3 cellular contexts compared by ENCODE assay signal in genomic region chr2:212461708-212462107, GRCh38.
DNase-seq lines count a peak whose midpoint lies in the region; ATAC-seq, FAIRE-seq and TF ChIP-seq lines count a peak whose summit lies in the region.
"Not testable (repeated sequence)": the region's sequence is repeated elsewhere in the genome, so short reads cannot be mapped to it uniquely, and the experiment has no call there.

No MANE protein-coding gene starts in this region.

- H2AFZ ChIP-seq in PC-9: 0 out of 2 replicates have a peak overlapping the region, but pooled peaks have one; percentile 27
- not testable (repeated sequence) for H2AFZ ChIP-seq in K562 (ENCODE audit: low read depth, low read length); HepG2 (ENCODE audit: low read length)

- BruUV-seq in PC-9 (replicated peaks; lab: Mats Ljungman, UMichigan); K562 (replicated peaks; lab: Mats Ljungman, UMichigan); HepG2 (replicated peaks; lab: Mats Ljungman, UMichigan): not testable (repeated sequence)

- TF ChIP-seq RAD21 in K562 (CRISPR knock-in tag; conservative IDR thresholded peaks at IDR 0.05 in 1 of 2, IDR thresholded peaks at IDR 0.05 in 1 of 2); HepG2 (CRISPR knock-in tag; IDR thresholded peaks at IDR 0.05): not testable (repeated sequence)

- not testable (repeated sequence) for H3K4me2 ChIP-seq in PC-9; K562 (ENCODE audit: insufficient read depth, low read length); HepG2 (ENCODE audit: low read depth, low read length)

- TF ChIP-seq CTCF in PC-9 (conservative IDR thresholded peaks at IDR 0.05); K562 (IDR thresholded peaks at IDR 0.05 in 2 of 3, conservative IDR thresholded peaks at IDR 0.05 in 1 of 3; ENCODE audit: insufficient read depth in 2 of 3, low read depth in 1 of 3, low read length in 3 of 3); HepG2 (CRISPR knock-in tag; IDR thresholded peaks at IDR 0.05): not testable (repeated sequence)

- FAIRE-seq in K562 (lab: Jason Lieb, UNC); HepG2 (lab: Jason Lieb, UNC): not testable (repeated sequence)

- not testable (repeated sequence) for H3K9ac ChIP-seq in K562 (ENCODE audit: insufficient read depth in 1 of 2, low read depth in 2 of 2, low read length in 2 of 2); HepG2 (ENCODE audit: insufficient read depth, low read depth, low read length)

- 3% methylated on average over 4 of the region's 4 CpGs for WGBS in K562 (ENCODE audit: insufficient coverage, low coverage, missing lambda C conversion rate)
- WGBS in HepG2 (ENCODE audit: low lambda C conversion rate): under 1% methylated on average over 4 of the region's 4 CpGs

- not testable (repeated sequence) for H3K9me2 ChIP-seq in PC-9 (ENCODE audit: insufficient read depth)

- not testable (repeated sequence) for TF ChIP-seq EP300 in K562 (IDR thresholded peaks at IDR 0.05; ENCODE audit: low read length); HepG2 (IDR thresholded peaks at IDR 0.05; ENCODE audit: low read depth in 2 of 2, low read length in 2 of 2); HepG2 (CRISPR knock-in tag; IDR thresholded peaks at IDR 0.05; ENCODE audit: borderline replicate concordance)

- in situ Hi-C loops in K562 (cut with MboI); HepG2 (cut with HindIII; ENCODE audit: extremely low pct_ligation_motif_present, low pct_unique_long_range_greater_than_20kb): not testable (repeated sequence)

- H3K4me1 ChIP-seq in PC-9 (replicated peaks; ENCODE audit: insufficient read depth); K562 (replicated peaks in 1 of 2; ENCODE audit: control insufficient read depth in 2 of 2, insufficient read depth in 2 of 2, low read length in 2 of 2); HepG2 (ENCODE audit: insufficient read depth, low read length): not testable (repeated sequence)

- not testable (repeated sequence) for H3K4me3 ChIP-seq in PC-9; K562; HepG2 (replicated peaks in 1 of 3; ENCODE audit: insufficient read depth in 1 of 3, low read depth in 2 of 3, low read length in 3 of 3)

- POLR2A ChIA-PET in PC-9 (lab: Charles Lee; ENCODE audit: unreplicated experiment); HepG2 (lab: Yijun Ruan, JAX): not testable (repeated sequence)
- POLR2A ChIA-PET in K562 (lab: Yijun Ruan, JAX): interaction anchor here (0.6 kb wide), 1 partner anchor 12 kb away, joined by 3 read pairs; no protein-coding TSS in a partner anchor

- not testable (repeated sequence) for H3K9me3 ChIP-seq in PC-9 (ENCODE audit: insufficient read depth, low read depth); K562 (replicated peaks; ENCODE audit: control insufficient read depth, insufficient read depth, low read depth, low read length)
- H3K9me3 ChIP-seq in HepG2 (ENCODE audit: low read length): peaks cover 25% of the 10 kb centered on the region

- not testable (repeated sequence) for H3K36me3 ChIP-seq in PC-9 (ENCODE audit: low read depth); K562 (ENCODE audit: control insufficient read depth, insufficient read depth, low read length); HepG2 (replicated peaks in 1 of 2; ENCODE audit: control insufficient read depth in 1 of 2, insufficient read depth in 2 of 2, low read length in 2 of 2)

- not testable (repeated sequence) for H4K20me1 ChIP-seq in PC-9 (ENCODE audit: insufficient read depth); K562 (replicated peaks; ENCODE audit: control insufficient read depth, insufficient read depth, low read length); HepG2 (ENCODE audit: insufficient read depth, low read length)

- not testable (repeated sequence) for DNase-seq in PC-9; K562 (ENCODE audit: extremely low read depth in 1 of 4, low spot score in 3 of 4); HepG2 (ENCODE audit: low spot score)

- not testable (repeated sequence) for H3K27me3 ChIP-seq in PC-9 (ENCODE audit: insufficient read depth, low read depth); K562 (ENCODE audit: control insufficient read depth in 2 of 2, insufficient read depth in 2 of 2, low read length in 2 of 2); HepG2 (ENCODE audit: control insufficient read depth in 1 of 2, insufficient read depth in 2 of 2, low read length in 2 of 2)

- CTCF ChIA-PET in PC-9 (lab: Charles Lee); K562 (lab: Yijun Ruan, JAX; ENCODE audit: low intra/inter-chr PET ratio); HepG2 (lab: Yijun Ruan, JAX; ENCODE audit: low intra/inter-chr PET ratio, low total read pairs): not testable (repeated sequence)

- TF ChIP-seq POLR2A in K562 (conservative IDR thresholded peaks at IDR 0.05); HepG2 (IDR thresholded peaks at IDR 0.05; ENCODE audit: insufficient read depth in 1 of 2, low read depth in 2 of 2, low read length in 2 of 2): not testable (repeated sequence)

- not testable (repeated sequence) for H3F3A ChIP-seq in PC-9 (ENCODE audit: insufficient read depth, low read depth)

- intact Hi-C loops in PC-9 (cut with micrococcal nuclease; ENCODE audit: unreplicated experiment); K562 (cut with micrococcal nuclease); HepG2 (cut with micrococcal nuclease; ENCODE audit: unreplicated experiment): not testable (repeated sequence)

- H3K79me2 ChIP-seq in PC-9 (ENCODE audit: low read depth); K562 (ENCODE audit: control insufficient read depth, insufficient read depth, low read length); HepG2 (ENCODE audit: insufficient read depth, low read length): not testable (repeated sequence)

- not testable (repeated sequence) for H3K27ac ChIP-seq in PC-9; K562 (ENCODE audit: extremely low read depth, low read depth, low read length); HepG2 (ENCODE audit: extremely low read length, insufficient read depth, low read length)

- H3K9me1 ChIP-seq in K562 (ENCODE audit: control insufficient read depth, insufficient read depth, low read length): not testable (repeated sequence)

- not testable (repeated sequence) for ATAC-seq in K562, HepG2

TF ChIP-seq in K562, 482 proteins besides CTCF, POLR2A, EP300 and RAD21:
- TF ChIP-seq ZNF431 (CRISPR knock-in tag; IDR thresholded peaks at IDR 0.05): peak; percentile 34; the same call in 1 of the 2 replicates

TF ChIP-seq in HepG2, 621 proteins besides CTCF, POLR2A, EP300 and RAD21:
- TF ChIP-seq ZNF431 (CRISPR knock-in tag; IDR thresholded peaks at IDR 0.05; ENCODE audit: borderline replicate concordance, low read depth): peak; percentile 97
TF ChIP-seq in HepG2: peak in this region for 1; not testable (repeated sequence) for 620.
